Comparison of ENCODE assay signal across 10 cellular contexts in genomic region chr15:63605816-63606215, GRCh38. TPM values are rescaled to one million over a fixed set of nuclear protein-coding genes. Genes with fewer than 3 reads are reported as not detected.
A peak's percentile ranks its signal among the peaks of the same experiment; 100 is the strongest.
DNase-seq lines count a peak whose midpoint lies in the region; ATAC-seq and TF ChIP-seq lines count a peak whose summit lies in the region.
"Had no signal": no experiment of that assay in that cellular context is flagged by ENCODE, and none has a peak within 500 bp of the region (broad histone marks: within the 10 kb centered on the region; RNA-seq: fewer than 3 reads in every experiment).

No MANE protein-coding gene starts in this region.

- TF ChIP-seq CTCF in natural killer cell (IDR thresholded peaks at IDR 0.05) (no peak), stomach (IDR thresholded peaks at IDR 0.05) (no peak)

- peak overlapping the region; percentile 65 to 76 for H3K27ac Mint-ChIP-seq in natural killer cell

- H3K4me3 ChIP-seq in stomach = no peak overlapping the region

- H3K36me3 Mint-ChIP-seq in natural killer cell = peaks cover 8% of the 10 kb centered on the region

- DNase-seq in NOMO-1 treated with DMSO at 0.1 percent for 48 hours (lab: John Stamatoyannopoulos, UW; ENCODE audit: unreplicated experiment) = peak; percentile 15
- DNase-seq in NOMO-1 treated with dmso at 0.1 percent for 144 hours (lab: John Stamatoyannopoulos, UW; ENCODE audit: unreplicated experiment) = no peak
- DNase-seq in activated T-cell treated with anti-CD3 and anti-CD28 coated beads, Interleukin-2, amount 50 U/mL, for 48 hours = peak; percentile 64 to 76
- no peak for DNase-seq in natural killer cell
- no peak for DNase-seq in stomach
- no peak for DNase-seq in SIG-M5 treated with dmso at 0.1 percent for 504 hours (lab: John Stamatoyannopoulos, UW; ENCODE audit: unreplicated experiment)
- DNase-seq in NK-92 (lab: John Stamatoyannopoulos, UW; ENCODE audit: unreplicated experiment) = no peak
- DNase-seq: left ventricle myocardium superior, NCI-H2107 had no signal

- H3K4me1 ChIP-seq in stomach = peaks cover 13 to 50% (median 29%) of the 10 kb centered on the region in 4 donors

- peaks cover 9 to 43% (median 33%) of the 10 kb centered on the region in 4 donors for H3K36me3 ChIP-seq in stomach

- peaks cover 42 to 47% of the 10 kb centered on the region in 2 donors for H3K4me1 Mint-ChIP-seq in natural killer cell

- no peaks in the 10 kb centered on the region for H3K27me3 ChIP-seq in stomach

- peak overlapping the region; percentile 6 for H3K4me3 Mint-ChIP-seq in natural killer cell

- TF ChIP-seq EP300 in stomach (IDR thresholded peaks at IDR 0.05) = no peak

- WGBS in stomach, 5 donors = 62 to 78% (median 71%) methylated on average over 4 to 7 of the region's 7 CpGs

- H3K9me3 Mint-ChIP-seq in natural killer cell = no peaks in the 10 kb centered on the region

- no peak for TF ChIP-seq POLR2A in stomach (IDR thresholded peaks at IDR 0.05)

- intact Hi-C loops in natural killer cell (cut with micrococcal nuclease) = no loop called here
- intact Hi-C loops in stomach (cut with DNase I; ENCODE audit: low total_unique reads) = no loop called here

- ATAC-seq in natural killer cell (peak; percentile 31 to 40 (median 39)), GM19324 (IDR thresholded peaks at IDR 0.05; ENCODE audit: low FRiP score, unreplicated experiment) (no peak)
- ATAC-seq: left ventricle myocardium superior had no signal

- H3K27ac ChIP-seq in stomach = peak overlapping the region in 2 of 5 donors; percentile 15 to 16

- no peaks in the 10 kb centered on the region for H3K27me3 Mint-ChIP-seq in natural killer cell (ENCODE audit: low read depth in 2 of 2)

- H3K9me3 ChIP-seq in stomach = no peaks in the 10 kb centered on the region

RNA-seq across cellular contexts. Expression of gene FBXL22, which starts 8.6 kb away (rescaled TPM):
- total RNA-seq in natural killer cell = 1 to 10 TPM in 1 of 3 donors, under 1 TPM in 2; 0.33 to 2.3 (median 0.65) TPM
- 10 to 100 TPM in 3 of 5 donors, 1 to 10 TPM in 1, not detected in 1; 7.7 to 34.4 (median 22.9) TPM for total RNA-seq in stomach
- polyA plus RNA-seq in stomach = 1 to 10 TPM; 1.5 to 4.7 (median 2.3) TPM

Comparison
In these comparisons a context has a peak if more than half of its experiments do, and no peak if none do; other contexts are left out.
1. DNase-seq: peak in NOMO-1 treated with DMSO at 0.1 percent for 48 hours (single experiment) and activated T-cell treated with anti-CD3 and anti-CD28 coated beads, Interleukin-2, amount 50 U/mL, for 48 hours (2 of 2); none in NOMO-1 treated with dmso at 0.1 percent for 144 hours (single experiment), natural killer cell (single experiment), stomach (single experiment), SIG-M5 treated with dmso at 0.1 percent for 504 hours (single experiment) and NK-92 (single experiment).